10 cellular contexts compared by ENCODE assay signal in the genomic region with DNA sequence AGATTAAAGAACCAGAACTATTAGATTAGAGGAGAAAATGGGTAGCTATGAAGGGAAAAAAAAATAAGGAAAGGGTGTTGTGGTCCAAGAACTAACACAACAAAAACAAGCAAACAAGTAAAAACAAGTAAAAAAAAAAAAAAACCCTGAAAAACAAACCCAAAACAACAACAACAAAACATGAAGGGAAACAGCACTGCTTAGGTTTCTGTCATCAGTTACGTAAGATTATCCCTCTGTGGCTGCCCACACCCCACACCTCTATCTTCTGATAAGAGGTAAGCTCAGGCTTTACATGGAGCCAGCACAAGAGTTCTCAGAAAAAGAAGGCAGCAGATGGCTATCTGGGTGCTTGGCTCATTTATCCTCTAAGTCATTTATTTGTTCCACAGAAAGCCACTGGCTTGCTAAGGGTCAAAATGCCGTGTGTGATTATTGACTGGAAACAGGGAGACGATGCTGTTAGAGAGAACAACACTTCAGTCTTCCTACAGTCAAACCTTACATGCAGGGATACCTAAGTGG. TPM values are rescaled to one million over a fixed set of nuclear protein-coding genes. Genes with fewer than 3 reads are reported as not detected.
DNase-seq lines count a peak whose midpoint lies in the region; ATAC-seq, FAIRE-seq and TF ChIP-seq lines count a peak whose summit lies in the region.
"Had no signal": no experiment of that assay in that cellular context is flagged by ENCODE, and none has a peak within 500 bp of the region (broad histone marks: within the 10 kb centered on the region; RNA-seq: fewer than 3 reads in every experiment).

No MANE protein-coding gene starts in this region.

- DNase-seq in activated T-cell treated with anti-CD3 and anti-CD28 coated beads, Interleukin-2, amount 50 U/mL, for 24 hours, result no peak
- DNase-seq in activated T-cell treated with anti-CD3 and anti-CD28 coated beads for 4 hours (no peak), NCI-H524 (lab: John Stamatoyannopoulos, UW) (peak; percentile 28 to 69), pancreas (no peak), PC-9 (no peak), H7 (no peak), HPDE6-E6E7 (ENCODE audit: extremely low spot score) (no peak)
- peak; percentile 66 for DNase-seq in activated T-helper 1 cell treated with anti-CD3 and anti-CD28 coated beads, Interleukin-12 subunit alpha, Interleukin-12 subunit beta, Interleukin-2, Interleukin-4 antibody, amounts not matched to agents 30 ng/mL and 10 ng/mL and 1 ng/mL, durations not matched to agents 14 hours and 24 hours and 36 hours (ENCODE audit: low spot score)
- DNase-seq: anterior cingulate cortex had no signal

- H3K4me3 Mint-ChIP-seq in activated T-cell treated with anti-CD3 and anti-CD28 coated beads, Interleukin-2, amount 50 U/mL, for 24 hours, result no peak overlapping the region
- peak overlapping the region; percentile 61 for H3K4me3 Mint-ChIP-seq in activated T-helper 1 cell treated with anti-CD3 and anti-CD28 coated beads, Interleukin-12 subunit alpha, Interleukin-12 subunit beta, Interleukin-2, Interleukin-4 antibody, amounts not matched to agents 30 ng/mL and 10 ng/mL and 1 ng/mL, durations not matched to agents 14 hours and 24 hours and 36 hours

- peaks cover 0 to 7% (median 6%) of the 10 kb centered on the region in 3 donors for H3K4me1 ChIP-seq in pancreas
- H3K4me1 ChIP-seq in PC-9 (replicated peaks; ENCODE audit: insufficient read depth), result peaks cover 3% of the 10 kb centered on the region; the same call in 1 of the 2 replicates

- H3K9me3 Mint-ChIP-seq in activated T-cell treated with anti-CD3 and anti-CD28 coated beads, Interleukin-2, amount 50 U/mL, for 24 hours, result no peaks in the 10 kb centered on the region
- peaks cover 4% of the 10 kb centered on the region for H3K9me3 Mint-ChIP-seq in activated T-helper 1 cell treated with anti-CD3 and anti-CD28 coated beads, Interleukin-12 subunit alpha, Interleukin-12 subunit beta, Interleukin-2, Interleukin-4 antibody, amounts not matched to agents 30 ng/mL and 10 ng/mL and 1 ng/mL, durations not matched to agents 14 hours and 24 hours and 36 hours

- POLR2A ChIA-PET in PC-9 (lab: Charles Lee; ENCODE audit: unreplicated experiment), result interaction anchor here (0.7 kb wide), 1 partner anchor 42 kb away, joined by 10 read pairs; no protein-coding TSS in a partner anchor

- H3K27me3 ChIP-seq in pancreas (no peaks in the 10 kb centered on the region), PC-9 (ENCODE audit: insufficient read depth, low read depth) (no peaks in the 10 kb centered on the region), H7 (ENCODE audit: control insufficient read depth, insufficient read depth, low read length) (no peaks in the 10 kb centered on the region)

- 21 to 30% methylated on average over 3 of the region's 3 CpGs for WGBS in pancreas, 2 donors

- no peaks in the 10 kb centered on the region for H3K79me2 ChIP-seq in PC-9 (ENCODE audit: low read depth)

- no peaks in the 10 kb centered on the region for H3K27me3 Mint-ChIP-seq in activated T-cell treated with anti-CD3 and anti-CD28 coated beads, Interleukin-2, amount 50 U/mL, for 24 hours
- H3K27me3 Mint-ChIP-seq in activated T-helper 1 cell treated with anti-CD3 and anti-CD28 coated beads, Interleukin-12 subunit alpha, Interleukin-12 subunit beta, Interleukin-2, Interleukin-4 antibody, amounts not matched to agents 30 ng/mL and 10 ng/mL and 1 ng/mL, durations not matched to agents 14 hours and 24 hours and 36 hours (ENCODE audit: insufficient read depth), result no peaks in the 10 kb centered on the region

- no TSS peak for BruUV-seq in PC-9 (replicated peaks; lab: Mats Ljungman, UMichigan)

- ATAC-seq in pancreas, result peak; percentile 56 to 73 (median 65)

- TF ChIP-seq CTCF in pancreas (IDR thresholded peaks at IDR 0.05) (no peak), PC-9 (conservative IDR thresholded peaks at IDR 0.05) (no peak)

- no peak overlapping the region for H3K4me2 ChIP-seq in PC-9

- CTCF ChIA-PET in PC-9 (lab: Charles Lee), result no interaction called here

- no peaks in the 10 kb centered on the region; the same call in 1 of the 2 replicates for H4K20me1 ChIP-seq in PC-9 (ENCODE audit: insufficient read depth)

- H3K9me3 ChIP-seq in pancreas, result no peaks in the 10 kb centered on the region
- no peaks in the 10 kb centered on the region for H3K9me3 ChIP-seq in PC-9 (ENCODE audit: insufficient read depth, low read depth)

- H3K27ac Mint-ChIP-seq in activated T-cell treated with anti-CD3 and anti-CD28 coated beads, Interleukin-2, amount 50 U/mL, for 24 hours, result peak overlapping the region; percentile 48
- peak overlapping the region; percentile 68 for H3K27ac Mint-ChIP-seq in activated T-helper 1 cell treated with anti-CD3 and anti-CD28 coated beads, Interleukin-12 subunit alpha, Interleukin-12 subunit beta, Interleukin-2, Interleukin-4 antibody, amounts not matched to agents 30 ng/mL and 10 ng/mL and 1 ng/mL, durations not matched to agents 14 hours and 24 hours and 36 hours

- no peak overlapping the region for H3K4me3 ChIP-seq in pancreas
- H3K4me3 ChIP-seq in PC-9, result no peak overlapping the region
- no peak overlapping the region for H3K4me3 ChIP-seq in H7 (ENCODE audit: insufficient read depth, low read depth, low read length)

- H2AFZ ChIP-seq in PC-9, result no peak overlapping the region

- intact Hi-C loops in activated T-helper 1 cell treated with anti-CD3 and anti-CD28 coated beads, Interleukin-12 subunit alpha, Interleukin-12 subunit beta, Interleukin-2, Interleukin-4 antibody, amounts not matched to agents 30 ng/mL and 10 ng/mL and 1 ng/mL, durations not matched to agents 14 hours and 24 hours and 36 hours (cut with micrococcal nuclease), result loop anchor here (1.0 kb wide), 1 partner anchor 8 kb away; no protein-coding TSS in a partner anchor
- intact Hi-C loops in pancreas (cut with DNase I) (no loop called here), PC-9 (cut with micrococcal nuclease; ENCODE audit: unreplicated experiment) (no loop called here)

- no peaks in the 10 kb centered on the region for H3K36me3 ChIP-seq in pancreas
- H3K36me3 ChIP-seq in PC-9 (ENCODE audit: low read depth), result no peaks in the 10 kb centered on the region
- H3K36me3 ChIP-seq in H7 (replicated peaks; ENCODE audit: control insufficient read depth, insufficient read depth, low read length), result no peaks in the 10 kb centered on the region

- peaks cover 34% of the 10 kb centered on the region for H3K4me1 Mint-ChIP-seq in activated T-cell treated with anti-CD3 and anti-CD28 coated beads, Interleukin-2, amount 50 U/mL, for 24 hours (ENCODE audit: low read depth)
- peaks cover 63% of the 10 kb centered on the region for H3K4me1 Mint-ChIP-seq in activated T-helper 1 cell treated with anti-CD3 and anti-CD28 coated beads, Interleukin-12 subunit alpha, Interleukin-12 subunit beta, Interleukin-2, Interleukin-4 antibody, amounts not matched to agents 30 ng/mL and 10 ng/mL and 1 ng/mL, durations not matched to agents 14 hours and 24 hours and 36 hours (ENCODE audit: low read depth)

- H3K9me2 ChIP-seq in PC-9 (ENCODE audit: insufficient read depth), result no peaks in the 10 kb centered on the region

- peaks cover 8% of the 10 kb centered on the region for H3K36me3 Mint-ChIP-seq in activated T-cell treated with anti-CD3 and anti-CD28 coated beads, Interleukin-2, amount 50 U/mL, for 24 hours (ENCODE audit: low read depth)
- H3K36me3 Mint-ChIP-seq in activated T-helper 1 cell treated with anti-CD3 and anti-CD28 coated beads, Interleukin-12 subunit alpha, Interleukin-12 subunit beta, Interleukin-2, Interleukin-4 antibody, amounts not matched to agents 30 ng/mL and 10 ng/mL and 1 ng/mL, durations not matched to agents 14 hours and 24 hours and 36 hours (ENCODE audit: low read depth), result peaks cover 26% of the 10 kb centered on the region

- H3K27ac ChIP-seq in pancreas (no peak overlapping the region), PC-9 (no peak overlapping the region)

- no peaks in the 10 kb centered on the region; the same call in 1 of the 2 replicates for H3F3A ChIP-seq in PC-9 (ENCODE audit: insufficient read depth, low read depth)

- no peak for FAIRE-seq in pancreas (lab: Jason Lieb, UNC)
- FAIRE-seq: urothelium cell line had no signal

RNA-seq across cellular contexts. Expression of gene KIAA0319L, which starts 57.5 kb away (rescaled TPM):
- 42.5 and 43.6 TPM in 2 replicates for total RNA-seq in activated T-helper 1 cell treated with anti-CD3 and anti-CD28 coated beads, Interleukin-12 subunit alpha, Interleukin-12 subunit beta, Interleukin-2, Interleukin-4 antibody, amounts not matched to agents 30 ng/mL and 10 ng/mL and 1 ng/mL, durations not matched to agents 14 hours and 24 hours and 36 hours
- 10 to 100 TPM; 41.7 to 50.8 (median 45.7) TPM for total RNA-seq in pancreas
- polyA plus RNA-seq in pancreas, result 10 to 100 TPM; 22.9 to 37.4 TPM
- 69.1 and 72.0 TPM in 2 replicates for total RNA-seq in PC-9 (2021)
- total RNA-seq in H7 (2014; rRNA removed; shearing (Covaris generic)), result 68.5 and 84.0 TPM in 2 replicates

RNA-seq across cellular contexts. Expression of gene NCDN, which starts 57.9 kb away (rescaled TPM):
- 43.8 and 45.1 TPM in 2 replicates for total RNA-seq in activated T-helper 1 cell treated with anti-CD3 and anti-CD28 coated beads, Interleukin-12 subunit alpha, Interleukin-12 subunit beta, Interleukin-2, Interleukin-4 antibody, amounts not matched to agents 30 ng/mL and 10 ng/mL and 1 ng/mL, durations not matched to agents 14 hours and 24 hours and 36 hours
- total RNA-seq in pancreas, result 10 to 100 TPM in 1 of 6 donors, 1 to 10 TPM in 5; 4.4 to 12.8 (median 6.9) TPM
- polyA plus RNA-seq in pancreas, result 10 to 100 TPM in 1 of 2 donors, 1 to 10 TPM in 1; 7.4 to 11.0 TPM
- 26.6 and 28.0 TPM in 2 replicates for total RNA-seq in PC-9 (2021)
- 41.9 and 50.9 TPM in 2 replicates for total RNA-seq in H7 (2014; rRNA removed; shearing (Covaris generic))

Comparison
In these comparisons a context has a peak if more than half of its experiments do, and no peak if none do; other contexts are left out.
1. DNase-seq: peak in NCI-H524 (2 of 2) and activated T-helper 1 cell treated with anti-CD3 and anti-CD28 coated beads, Interleukin-12 subunit alpha, Interleukin-12 subunit beta, Interleukin-2, Interleukin-4 antibody, amounts not matched to agents 30 ng/mL and 10 ng/mL and 1 ng/mL, durations not matched to agents 14 hours and 24 hours and 36 hours (single experiment); none in activated T-cell treated with anti-CD3 and anti-CD28 coated beads, Interleukin-2, amount 50 U/mL, for 24 hours (single experiment), activated T-cell treated with anti-CD3 and anti-CD28 coated beads for 4 hours (single experiment), pancreas (0 of 6), PC-9 (0 of 2), H7 (single experiment) and HPDE6-E6E7 (single experiment).